Comparison of ENCODE assay signal across 20 cellular contexts in genomic region chr3:63479661-63480035, GRCh38.
"Had no signal": no experiment of that assay in that cellular context is flagged by ENCODE, and none has a peak within 500 bp of the region (broad histone marks: within the 10 kb centered on the region; RNA-seq: fewer than 3 reads in every experiment).

No MANE protein-coding gene starts in this region.

- H3K36me3 ChIP-seq: brain microvascular endothelial cell, heart left ventricle, ovary, prostate gland had no signal

- H3K27ac ChIP-seq: brain microvascular endothelial cell, heart left ventricle, ovary, prostate gland, VCaP had no signal

- H3K4me1 ChIP-seq: heart left ventricle, prostate gland had no signal

- H3K4me3 ChIP-seq: heart left ventricle, ovary, prostate gland had no signal

- H3K9me3 ChIP-seq: heart left ventricle, ovary, prostate gland had no signal

- H3K27me3 ChIP-seq: brain microvascular endothelial cell, heart left ventricle, ovary had no signal

- ATAC-seq: activated CD4-positive, CD25-positive, alpha-beta regulatory T cell treated with anti-CD3 and anti-CD28 coated beads, Interleukin-2, amount 50 U/mL, for 24 hours; activated T-cell treated with anti-CD3 and anti-CD28 coated beads, Interleukin-2, amount 50 U/mL, for 72 hours; heart left ventricle; left cardiac atrium; natural killer cell treated with Interleukin-12 subunit alpha and Interleukin-12 subunit beta and Interleukin-15 and Interleukin-18, amount 100 ng/mL, for 72 hours; stimulated activated naive CD8-positive, alpha-beta T cell treated with anti-CD3 and anti-CD28 coated beads, Interleukin-15, Interleukin-2, amounts not matched to agents 100 U/mL and 50 U/mL, for 24 hours had no signal

- DNase-seq: activated CD4-positive, alpha-beta memory T cell treated with anti-CD3 and anti-CD28 coated beads, Interleukin-2, amount 10 ng/mL, durations not matched to agents 7 days and 5 days; activated CD4-positive, alpha-beta T cell treated with anti-CD3 and anti-CD28 coated beads, Interleukin-2, amount 10 ng/mL, durations not matched to agents 24 days and 14 days; activated effector memory CD4-positive, alpha-beta T cell treated with Interleukin-2 at 50 U/mL for 16 hours; activated naive CD4-positive, alpha-beta T cell treated with anti-CD3 and anti-CD28 coated beads for 36 hours; activated T-cell treated with anti-CD3 and anti-CD28 coated beads, Interleukin-2, amount 50 U/mL, for 72 hours; anterior cingulate cortex; brain microvascular endothelial cell; central memory CD4-positive, alpha-beta T cell; dermis blood vessel endothelial cell; effector CD8-positive, alpha-beta T cell; heart left ventricle; islet precursor cell; left cardiac atrium; stimulated activated CD4-positive, alpha-beta T cell treated with anti-CD3 and anti-CD28 coated beads, Interleukin-4, amount 100 ng/mL, for 4 hours; stimulated activated naive CD8-positive, alpha-beta T cell treated with anti-CD3 and anti-CD28 coated beads, Interleukin-15, Interleukin-2, amounts not matched to agents 100 U/mL and 50 U/mL, for 24 hours had no signal
